ENCODE assay signal across 1 cellular context in the genomic region with DNA sequence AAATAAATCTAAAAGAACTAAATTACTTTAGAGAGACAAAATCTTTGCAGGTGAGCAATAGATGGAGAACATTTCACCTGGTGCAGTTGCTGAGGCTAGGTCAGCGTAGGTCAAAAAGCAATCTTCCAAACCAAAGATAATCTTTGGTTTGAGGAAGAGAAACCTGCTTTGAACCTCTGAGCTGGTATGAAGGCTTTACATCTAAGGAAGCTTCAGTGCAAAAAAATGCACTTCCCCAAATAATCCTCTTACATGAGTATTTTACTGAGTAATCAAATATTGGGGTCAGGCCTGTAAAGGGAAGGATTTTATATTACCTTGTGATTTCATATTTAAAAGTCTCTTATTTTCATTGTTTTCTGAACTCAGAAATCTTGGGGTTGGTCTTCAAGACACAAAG.
TF ChIP-seq lines count a peak whose summit lies in the region.

No MANE protein-coding gene starts in this region.

TF ChIP-seq in GM12878, 131 proteins besides CTCF, POLR2A, EP300 and RAD21 (continued from another document):
- TF ChIP-seq, protein P1, sequence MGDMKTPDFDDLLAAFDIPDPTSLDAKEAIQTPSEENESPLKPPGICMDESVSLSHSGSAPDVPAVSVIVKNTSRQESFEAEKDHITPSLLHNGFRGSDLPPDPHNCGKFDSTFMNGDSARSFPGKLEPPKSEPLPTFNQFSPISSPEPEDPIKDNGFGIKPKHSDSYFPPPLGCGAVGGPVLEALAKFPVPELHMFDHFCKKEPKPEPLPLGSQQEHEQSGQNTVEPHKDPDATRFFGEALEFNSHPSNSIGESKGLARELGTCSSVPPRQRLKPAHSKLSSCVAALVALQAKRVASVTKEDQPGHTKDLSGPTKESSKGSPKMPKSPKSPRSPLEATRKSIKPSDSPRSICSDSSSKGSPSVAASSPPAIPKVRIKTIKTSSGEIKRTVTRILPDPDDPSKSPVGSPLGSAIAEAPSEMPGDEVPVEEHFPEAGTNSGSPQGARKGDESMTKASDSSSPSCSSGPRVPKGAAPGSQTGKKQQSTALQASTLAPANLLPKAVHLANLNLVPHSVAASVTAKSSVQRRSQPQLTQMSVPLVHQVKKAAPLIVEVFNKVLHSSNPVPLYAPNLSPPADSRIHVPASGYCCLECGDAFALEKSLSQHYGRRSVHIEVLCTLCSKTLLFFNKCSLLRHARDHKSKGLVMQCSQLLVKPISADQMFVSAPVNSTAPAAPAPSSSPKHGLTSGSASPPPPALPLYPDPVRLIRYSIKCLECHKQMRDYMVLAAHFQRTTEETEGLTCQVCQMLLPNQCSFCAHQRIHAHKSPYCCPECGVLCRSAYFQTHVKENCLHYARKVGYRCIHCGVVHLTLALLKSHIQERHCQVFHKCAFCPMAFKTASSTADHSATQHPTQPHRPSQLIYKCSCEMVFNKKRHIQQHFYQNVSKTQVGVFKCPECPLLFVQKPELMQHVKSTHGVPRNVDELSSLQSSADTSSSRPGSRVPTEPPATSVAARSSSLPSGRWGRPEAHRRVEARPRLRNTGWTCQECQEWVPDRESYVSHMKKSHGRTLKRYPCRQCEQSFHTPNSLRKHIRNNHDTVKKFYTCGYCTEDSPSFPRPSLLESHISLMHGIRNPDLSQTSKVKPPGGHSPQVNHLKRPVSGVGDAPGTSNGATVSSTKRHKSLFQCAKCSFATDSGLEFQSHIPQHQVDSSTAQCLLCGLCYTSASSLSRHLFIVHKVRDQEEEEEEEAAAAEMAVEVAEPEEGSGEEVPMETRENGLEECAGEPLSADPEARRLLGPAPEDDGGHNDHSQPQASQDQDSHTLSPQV (IDR thresholded peaks at IDR 0.05) = no peak
- TF ChIP-seq WRNIP1 (IDR thresholded peaks at IDR 0.05; ENCODE audit: borderline replicate concordance, low read depth, low read length) (no peak), MEF2B (IDR thresholded peaks at IDR 0.05; ENCODE audit: partially characterized antibody, poor library complexity, severe bottlenecking) (no peak), MXI1 (IDR thresholded peaks at IDR 0.05; ENCODE audit: low read depth, low read length) (no peak), PAX8 (IDR thresholded peaks at IDR 0.05) (no peak), MEF2A (IDR thresholded peaks at IDR 0.05; ENCODE audit: insufficient read depth, low read depth, low read length) (no peak)
